In genomic region chr6:43790031-43790430, GRCh38 we compare ENCODE assay signal across 13 cellular contexts. TPM values are rescaled to one million over a fixed set of nuclear protein-coding genes. Genes with fewer than 3 reads are reported as not detected.
DNase-seq lines count a peak whose midpoint lies in the region; ATAC-seq and TF ChIP-seq lines count a peak whose summit lies in the region.
"Had no signal": no experiment of that assay in that cellular context is flagged by ENCODE, and none has a peak within 500 bp of the region (broad histone marks: within the 10 kb centered on the region; RNA-seq: fewer than 3 reads in every experiment).

No MANE protein-coding gene starts in this region.

- DNase-seq in AML-193 (lab: John Stamatoyannopoulos, UW) (peak; percentile 99), PC-9 (no peak), fibroblast of villous mesenchyme (ENCODE audit: low read depth) (peak; percentile 83), psoas muscle (peak; percentile 78 to 88)
- no peak for DNase-seq in stimulated activated CD4-positive, alpha-beta T cell treated with anti-CD3 and anti-CD28 coated beads, Interleukin-4, amount 100 ng/mL, for 4 hours
- DNase-seq: GOT3; stimulated activated CD4-positive, alpha-beta T cell treated with anti-CD3 and anti-CD28 coated beads, Interleukin-1b, Interleukin-23, amount 100 ng/mL, for 48 hours; stimulated activated naive CD8-positive, alpha-beta T cell treated with anti-CD3 and anti-CD28 coated beads, Interleukin-15, Interleukin-2, amounts not matched to agents 100 U/mL and 50 U/mL, for 24 hours had no signal

- H3K9me3 ChIP-seq in PC-9 (ENCODE audit: insufficient read depth, low read depth) (no peaks in the 10 kb centered on the region), psoas muscle (no peaks in the 10 kb centered on the region)

- no peak for TF ChIP-seq CTCF in PC-9 (conservative IDR thresholded peaks at IDR 0.05)
- no peak for TF ChIP-seq CTCF in fibroblast of villous mesenchyme (IDR thresholded peaks at IDR 0.05; ENCODE audit: insufficient read depth, low read depth, low read length)
- no peak for TF ChIP-seq CTCF in psoas muscle (IDR thresholded peaks at IDR 0.05)

- H3K4me2 ChIP-seq in PC-9: peak overlapping the region; percentile 20; the same call in 1 of the 2 replicates
- H3K4me2 ChIP-seq: KMS-11 had no signal

- no peaks in the 10 kb centered on the region for H3K79me2 ChIP-seq in PC-9 (ENCODE audit: low read depth)

- H3K27ac ChIP-seq in PC-9 (peak overlapping the region; percentile 31), psoas muscle (peak overlapping the region; percentile 71)
- H3K27ac ChIP-seq: KMS-11, VCaP had no signal

- H3K27me3 ChIP-seq in PC-9 (ENCODE audit: insufficient read depth, low read depth): no peaks in the 10 kb centered on the region
- no peaks in the 10 kb centered on the region for H3K27me3 ChIP-seq in psoas muscle (ENCODE audit: insufficient read depth in 3 of 3, low read length in 2 of 3)

- intact Hi-C loops in PC-9 (cut with micrococcal nuclease; ENCODE audit: unreplicated experiment) (no loop called here), psoas muscle (cut with DNase I) (no loop called here)

- H3K9me2 ChIP-seq in PC-9 (ENCODE audit: insufficient read depth): no peaks in the 10 kb centered on the region

- no peak overlapping the region for H2AFZ ChIP-seq in PC-9

- POLR2A ChIA-PET in PC-9 (lab: Charles Lee; ENCODE audit: unreplicated experiment): no interaction called here

- BruUV-seq in PC-9 (replicated peaks; lab: Mats Ljungman, UMichigan): no TSS peak

- ATAC-seq in psoas muscle (peak in 2 of 4 donors; percentile 8 to 14), HG03457 (IDR thresholded peaks at IDR 0.05; ENCODE audit: unreplicated experiment) (no peak), GM21515 (IDR thresholded peaks at IDR 0.05; ENCODE audit: unreplicated experiment) (no peak), GM18517 (IDR thresholded peaks at IDR 0.05; ENCODE audit: unreplicated experiment) (no peak)
- ATAC-seq: stimulated activated naive CD8-positive, alpha-beta T cell treated with anti-CD3 and anti-CD28 coated beads, Interleukin-15, Interleukin-2, amounts not matched to agents 100 U/mL and 50 U/mL, for 24 hours had no signal

- peaks cover 14% of the 10 kb centered on the region for H4K20me1 ChIP-seq in PC-9 (ENCODE audit: insufficient read depth)

- H3K4me3 ChIP-seq in PC-9: no peak overlapping the region
- H3K4me3 ChIP-seq in fibroblast of villous mesenchyme (ENCODE audit: low read depth, low read length): no peak overlapping the region
- H3K4me3 ChIP-seq in psoas muscle: no peak overlapping the region

- CTCF ChIA-PET in PC-9 (lab: Charles Lee): no interaction called here

- H3K4me1 ChIP-seq in PC-9 (replicated peaks; ENCODE audit: insufficient read depth): peaks cover 15% of the 10 kb centered on the region
- H3K4me1 ChIP-seq in psoas muscle: peaks cover 14% of the 10 kb centered on the region

- WGBS in psoas muscle, 3 donors: 54 to 81% (median 65%) methylated on average over 5 of the region's 5 CpGs

- peaks cover 51% of the 10 kb centered on the region for H3F3A ChIP-seq in PC-9 (ENCODE audit: insufficient read depth, low read depth)

- H3K36me3 ChIP-seq in PC-9 (ENCODE audit: low read depth) (peaks cover 5% of the 10 kb centered on the region; the same call in 1 of the 2 replicates), psoas muscle (ENCODE audit: insufficient read depth in 1 of 2, low read depth in 1 of 2) (peaks cover 2 to 14% of the 10 kb centered on the region in 2 donors)

RNA-seq across cellular contexts. Expression of gene VEGFA, which starts 20.0 kb away (rescaled TPM):
- total RNA-seq in PC-9 (2021) (112 and 117 TPM in 2 replicates), fibroblast of villous mesenchyme (84.2 and 132 TPM in 2 replicates), psoas muscle (100 to 1,000 TPM; 132 to 345 (median 208) TPM)
- polyA plus RNA-seq in psoas muscle: 100 to 1,000 TPM in 1 of 3 donors, 10 to 100 TPM in 2; 78.1 to 125 (median 88.3) TPM

Comparison
In these comparisons a context has a peak if more than half of its experiments do, and no peak if none do; other contexts are left out.
1. DNase-seq: peak in AML-193 (2 of 2), fibroblast of villous mesenchyme (single experiment) and psoas muscle (2 of 2); none in PC-9 (0 of 2) and stimulated activated CD4-positive, alpha-beta T cell treated with anti-CD3 and anti-CD28 coated beads, Interleukin-4, amount 100 ng/mL, for 4 hours (0 of 2).